31 cellular contexts compared by ENCODE assay signal in the genomic region with DNA sequence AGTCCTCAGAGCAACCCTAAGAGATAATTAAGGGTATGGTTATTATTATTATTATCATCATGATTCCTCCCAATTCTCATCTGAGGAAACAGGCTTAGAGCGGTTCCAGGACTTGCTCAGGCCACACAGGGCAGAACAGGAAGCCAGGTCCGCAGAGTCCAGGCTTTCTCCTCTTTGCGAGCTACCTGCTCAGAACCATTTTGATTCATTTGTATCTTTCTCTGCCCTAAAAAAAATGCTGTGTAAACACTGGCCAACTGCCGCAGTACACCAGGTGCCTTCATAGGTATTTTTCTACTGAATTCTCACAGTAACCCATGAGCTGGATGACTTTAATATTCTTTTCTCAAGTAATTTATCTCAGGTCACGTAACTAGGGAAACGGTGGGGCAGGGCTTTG.
"Had no signal": no experiment of that assay in that cellular context is flagged by ENCODE, and none has a peak within 500 bp of the region (broad histone marks: within the 10 kb centered on the region; RNA-seq: fewer than 3 reads in every experiment).

No MANE protein-coding gene starts in this region.

- H3K27ac ChIP-seq: ascending aorta, cardiac muscle cell, WERI-Rb-1 had no signal

- H3K36me3 ChIP-seq: ascending aorta, cardiac muscle cell, WERI-Rb-1 had no signal

- H3K9me3 ChIP-seq: ascending aorta had no signal

- ATAC-seq: activated CD4-positive, alpha-beta T cell treated with anti-CD3 and anti-CD28 coated beads for 36 hours; activated CD4-positive, CD25-positive, alpha-beta regulatory T cell treated with anti-CD3 and anti-CD28 coated beads, Interleukin-2, amount 50 U/mL, for 24 hours; activated CD8-positive, alpha-beta memory T cell treated with anti-CD3 and anti-CD28 coated beads, Interleukin-2, amount 10 ng/mL, durations not matched to agents 7 days and 5 days; activated CD8-positive, alpha-beta T cell treated with anti-CD3 and anti-CD28 coated beads, Interleukin-2, amount 10 ng/mL, durations not matched to agents 7 days and 5 days; activated T-cell treated with anti-CD3 and anti-CD28 coated beads, Interleukin-2, amount 50 U/mL, for 72 hours; WTC11 had no signal

- DNase-seq: activated CD4-positive, alpha-beta T cell treated with anti-CD3 and anti-CD28 coated beads for 1 hour; activated CD4-positive, alpha-beta T cell treated with anti-CD3 and anti-CD28 coated beads for 36 hours; activated CD4-positive, alpha-beta T cell treated with anti-CD3 and anti-CD28 coated beads for 48 hours; activated CD4-positive, alpha-beta T cell treated with anti-CD3 and anti-CD28 coated beads, Interleukin-2, amount 10 ng/mL, durations not matched to agents 7 days and 5 days; activated CD4-positive, alpha-beta T cell treated with anti-CD3 and anti-CD28 coated beads, Interleukin-2, amount 50 U/mL, for 48 hours; activated CD4-positive, CD25-positive, alpha-beta regulatory T cell; activated CD8-positive, alpha-beta memory T cell treated with anti-CD3 and anti-CD28 coated beads for 24 hours; activated CD8-positive, alpha-beta memory T cell treated with anti-CD3 and anti-CD28 coated beads, Interleukin-2, amount 10 ng/mL, durations not matched to agents 7 days and 5 days; activated CD8-positive, alpha-beta memory T cell treated with anti-CD3 and anti-CD28 coated beads, Interleukin-2, amount 50 U/mL, for 48 hours; activated CD8-positive, alpha-beta T cell treated with anti-CD3 and anti-CD28 coated beads, Interleukin-2, amount 10 ng/mL, durations not matched to agents 7 days and 5 days; activated effector memory CD4-positive, alpha-beta T cell treated with Interleukin-2 at 50 U/mL for 16 hours; activated gamma-delta T cell; activated naive CD4-positive, alpha-beta T cell treated with anti-CD3 and anti-CD28 coated beads, Interleukin-2, amount 10 ng/mL, durations not matched to agents 7 days and 5 days; activated naive CD4-positive, alpha-beta T cell treated with Interleukin-2 at 50 U/mL for 16 hours; activated naive CD8-positive, alpha-beta T cell treated with anti-CD3 and anti-CD28 coated beads, Interleukin-2, amount 10 ng/mL, durations not matched to agents 7 days and 5 days; activated naive CD8-positive, alpha-beta T cell treated with anti-CD3 and anti-CD28 coated beads, Interleukin-2, amount 50 U/mL, for 24 hours; activated T-cell treated with anti-CD3 and anti-CD28 coated beads, Interleukin-2, amount 50 U/mL, for 4 hours; activated T-cell treated with anti-CD3 and anti-CD28 coated beads, Interleukin-2, amount 50 U/mL, for 72 hours; amygdala; anterior cingulate cortex; caudate nucleus; cerebellar nuclear complex; SW 1271; T-helper 1 cell; T-helper 2 cell; T-helper 9 cell; WERI-Rb-1 had no signal

- H3K4me1 ChIP-seq: ascending aorta had no signal

- H3K4me3 ChIP-seq: ascending aorta, cardiac muscle cell had no signal

- H3K27me3 ChIP-seq: ascending aorta, cardiac muscle cell had no signal
